Comparison of ENCODE assay signal across 1 cellular context in genomic region chr14:92651793-92652382, GRCh38.
TF ChIP-seq lines count a peak whose summit lies in the region.

No MANE protein-coding gene starts in this region.

TF ChIP-seq in SK-N-SH treated with all-trans-retinoic acid at 6 μM for 48 hours, 23 proteins besides CTCF, POLR2A, EP300 and RAD21 (continued from another document):
- TF ChIP-seq CREB5 (CRISPR knock-in tag; IDR thresholded peaks at IDR 0.05; ENCODE audit: low read depth) (no peak), BACH2 (CRISPR knock-in tag; IDR thresholded peaks at IDR 0.05; ENCODE audit: borderline replicate concordance) (no peak), ZC3H10 (CRISPR knock-in tag; IDR thresholded peaks at IDR 0.05) (no peak), ISL1 (CRISPR knock-in tag; IDR thresholded peaks at IDR 0.05) (no peak), SNAI2 (CRISPR knock-in tag; IDR thresholded peaks at IDR 0.05) (no peak), ZNF8 (CRISPR knock-in tag; IDR thresholded peaks at IDR 0.05) (no peak), ZFP30 (CRISPR knock-in tag; IDR thresholded peaks at IDR 0.05) (no peak), GLIS3 (CRISPR knock-in tag; IDR thresholded peaks at IDR 0.05) (no peak), CSRNP3 (CRISPR knock-in tag; IDR thresholded peaks at IDR 0.05) (no peak), TOX (CRISPR knock-in tag; IDR thresholded peaks at IDR 0.05; ENCODE audit: borderline replicate concordance) (no peak), PPARA (CRISPR knock-in tag; IDR thresholded peaks at IDR 0.05; ENCODE audit: borderline replicate concordance) (no peak), TCF4 (CRISPR knock-in tag; IDR thresholded peaks at IDR 0.05; ENCODE audit: borderline replicate concordance) (no peak)
